ENCODE assay signal across 9 cellular contexts in genomic region chr1:209368864-209369598, GRCh38.
DNase-seq lines count a peak whose midpoint lies in the region; ATAC-seq and TF ChIP-seq lines count a peak whose summit lies in the region.
"Had no signal": no experiment of that assay in that cellular context is flagged by ENCODE, and none has a peak within 500 bp of the region (broad histone marks: within the 10 kb centered on the region; RNA-seq: fewer than 3 reads in every experiment).

No MANE protein-coding gene starts in this region.

- no peak overlapping the region for H4K8ac ChIP-seq in neuronal stem cell (ENCODE audit: low read depth, low read length)

- H2BK12ac ChIP-seq in neuronal stem cell (ENCODE audit: low read length): no peak overlapping the region

- H3K4me1 ChIP-seq in neuronal stem cell (ENCODE audit: control insufficient read depth in 2 of 2, insufficient read depth in 1 of 2, low read depth in 1 of 2, low read length in 2 of 2): no peaks in the 10 kb centered on the region

- in situ Hi-C loops in ACHN (cut with HindIII; ENCODE audit: low pct_ligation_motif_present, low pct_unique_long_range_greater_than_20kb, low sequenced_read_pairs): no loop called here

- H3K27me3 ChIP-seq in MG63 (no peaks in the 10 kb centered on the region), neuronal stem cell (ENCODE audit: control insufficient read depth in 3 of 3, insufficient read depth in 3 of 3, low read depth in 1 of 3, low read length in 3 of 3) (no peaks in the 10 kb centered on the region)

- no peak overlapping the region for H2BK120ac ChIP-seq in neuronal stem cell (ENCODE audit: low read depth, low read length)

- H3K9me3 ChIP-seq in MG63 (no peaks in the 10 kb centered on the region), neuronal stem cell (replicated peaks in 1 of 2; ENCODE audit: control insufficient read depth in 2 of 2, insufficient read depth in 1 of 2, low read depth in 1 of 2, low read length in 2 of 2) (no peaks in the 10 kb centered on the region)

- no peaks in the 10 kb centered on the region for H3K79me1 ChIP-seq in neuronal stem cell (ENCODE audit: low read depth, low read length)

- H3K23ac ChIP-seq in neuronal stem cell (ENCODE audit: low read depth, low read length, poor library complexity): no peak overlapping the region

- H2BK15ac ChIP-seq in neuronal stem cell (ENCODE audit: low read length): no peak overlapping the region

- TF ChIP-seq CTCF in choroid plexus epithelial cell (conservative IDR thresholded peaks at IDR 0.05; ENCODE audit: low read depth, low read length): no peak

- H2AFZ ChIP-seq in neuronal stem cell (ENCODE audit: low read length): no peak overlapping the region

- H3K4me2 ChIP-seq in neuronal stem cell (ENCODE audit: insufficient read depth, low read length, poor library complexity, severe bottlenecking): no peak overlapping the region

- H3K4ac ChIP-seq in neuronal stem cell (ENCODE audit: low read length): no peak overlapping the region

- H4K91ac ChIP-seq in neuronal stem cell (ENCODE audit: low read depth, low read length, poor library complexity): no peak overlapping the region

- H3K18ac ChIP-seq in neuronal stem cell (ENCODE audit: low read length): no peak overlapping the region

- ATAC-seq in HG02981 (IDR thresholded peaks at IDR 0.05; ENCODE audit: unreplicated experiment): no peak

- H2BK5ac ChIP-seq in neuronal stem cell (ENCODE audit: low read length): no peak overlapping the region

- no peaks in the 10 kb centered on the region for H3K36me3 ChIP-seq in MG63
- no peaks in the 10 kb centered on the region for H3K36me3 ChIP-seq in neuronal stem cell (replicated peaks in 1 of 2; ENCODE audit: control insufficient read depth in 2 of 2, insufficient read depth in 2 of 2, low read length in 2 of 2)

- DNase-seq in ACHN (peak; percentile 24), MG63 (peak; percentile 85), choroid plexus epithelial cell (ENCODE audit: low read depth) (peak; percentile 88), medulla oblongata (ENCODE audit: extremely low spot score) (peak; percentile 20), NCI-H1417 treated with DMSO at 0.1 percent for 48 hours (lab: John Stamatoyannopoulos, UW) (no peak), neuronal stem cell (ENCODE audit: low spot score) (no peak), foreskin melanocyte (no peak)
- DNase-seq: GOT3 had no signal

- H3K4me3 ChIP-seq in MG63 (no peak overlapping the region), choroid plexus epithelial cell (ENCODE audit: low read depth, low read length) (no peak overlapping the region), neuronal stem cell (ENCODE audit: low read length in 2 of 2) (no peak overlapping the region)

- H3K14ac ChIP-seq in neuronal stem cell (ENCODE audit: low read length): no peak overlapping the region

- no peak overlapping the region for H3K9ac ChIP-seq in neuronal stem cell (ENCODE audit: low read depth, low read length, poor library complexity)

- no peak overlapping the region for H3K27ac ChIP-seq in neuronal stem cell (replicated peaks; ENCODE audit: low read length)

- WGBS in neuronal stem cell (ENCODE audit: extremely low coverage in 2 of 2, insufficient read length in 2 of 2, insufficient replicate concordance in 1 of 2), 2 donors: no CpG with 5 or more reads among the region's 8 CpGs

- no peak overlapping the region for H2AK5ac ChIP-seq in neuronal stem cell (ENCODE audit: low read depth, low read length)

Comparison
In these comparisons a context has a peak if more than half of its experiments do, and no peak if none do; other contexts are left out.
1. DNase-seq: peak in ACHN (single experiment), MG63 (single experiment), choroid plexus epithelial cell (single experiment) and medulla oblongata (single experiment); none in NCI-H1417 treated with DMSO at 0.1 percent for 48 hours (single experiment), neuronal stem cell (single experiment) and foreskin melanocyte (single experiment).